8 cellular contexts compared by ENCODE assay signal in the genomic region with DNA sequence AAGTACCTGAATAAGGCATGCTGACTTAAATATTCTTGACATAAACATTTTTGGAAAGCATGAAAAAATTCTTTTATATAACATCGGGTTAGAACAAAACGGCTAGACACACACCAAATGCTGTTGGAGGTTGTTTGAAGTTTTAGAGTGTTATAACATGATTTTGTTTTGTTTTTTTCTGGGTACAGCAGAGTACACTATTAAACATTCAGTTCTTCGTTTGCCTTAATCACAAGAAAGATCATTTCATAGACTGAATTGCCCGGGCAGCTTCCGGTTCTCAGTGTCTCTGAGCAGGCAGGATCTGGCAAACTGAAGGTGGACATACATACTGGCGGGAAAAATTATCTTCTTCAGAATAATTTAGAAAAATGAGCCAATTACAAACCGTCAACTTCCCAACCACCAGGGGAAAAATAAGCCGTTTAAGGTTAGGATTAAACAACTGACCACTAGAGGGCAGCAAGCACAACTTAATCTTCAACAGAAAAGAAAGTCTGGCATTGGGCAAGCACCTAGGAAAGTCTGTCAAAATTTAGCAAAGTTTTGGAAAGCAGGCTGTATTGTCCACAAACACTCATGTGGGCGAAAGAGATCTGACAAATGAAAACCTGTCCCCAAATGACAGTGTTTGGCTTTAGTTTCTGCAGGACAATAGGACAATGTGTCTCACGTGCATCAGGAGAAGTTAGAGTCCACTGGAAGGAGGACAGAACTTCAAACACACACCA. TPM values are rescaled to one million over a fixed set of nuclear protein-coding genes. Genes with fewer than 3 reads are reported as not detected.
DNase-seq lines count a peak whose midpoint lies in the region; ATAC-seq and TF ChIP-seq lines count a peak whose summit lies in the region.

No MANE protein-coding gene starts in this region.

- no peaks in the 10 kb centered on the region for H3K27me3 ChIP-seq in BJ (ENCODE audit: control insufficient read depth, insufficient read depth, low read length)
- H3K27me3 ChIP-seq in neutrophil, result no peaks in the 10 kb centered on the region

- POLR2A ChIA-PET in BJ (lab: Charles Lee), result no interaction called here

- H3K27ac ChIP-seq in neutrophil, result peak overlapping the region; percentile 88

- H3K36me3 ChIP-seq in BJ (ENCODE audit: control insufficient read depth, insufficient read depth, low read length) (peaks cover 34% of the 10 kb centered on the region), neutrophil (peaks cover 83% of the 10 kb centered on the region)

- no peak for ATAC-seq in HG03025 (IDR thresholded peaks at IDR 0.05; ENCODE audit: low FRiP score, unreplicated experiment)

- DNase-seq in BJ (ENCODE audit: low read depth), result peak; percentile 48
- DNase-seq in GM19238 (ENCODE audit: insufficient read length, low spot score), result peak; percentile 48
- DNase-seq in Kasumi-1 (lab: John Stamatoyannopoulos, UW), result peak; percentile 90 to 95
- peak; percentile 94 for DNase-seq in OCI-M1 (lab: John Stamatoyannopoulos, UW)
- peak; percentile 17 for DNase-seq in activated T-helper 9 cell treated with anti-CD3 and anti-CD28 coated beads, Interleukin-2, amount 50 U/mL, for 16 hours (ENCODE audit: low read depth)
- peak; percentile 71 to 91 for DNase-seq in foreskin fibroblast

- peaks cover 60% of the 10 kb centered on the region in 2 experiments for H3K4me1 ChIP-seq in neutrophil (ENCODE audit: control insufficient read depth in 1 of 2, insufficient read depth in 1 of 2, low read depth in 1 of 2, low read length in 1 of 2)

- H3K4me3 ChIP-seq in BJ (ENCODE audit: low read depth, low read length), result 0 out of 2 replicates have a peak overlapping the region, but pooled peaks have one; percentile 15
- peak overlapping the region; percentile 30 to 32 for H3K4me3 ChIP-seq in foreskin fibroblast (ENCODE audit: low read depth in 1 of 2, low read length in 2 of 2)
- peak overlapping the region; percentile 58 to 60 for H3K4me3 ChIP-seq in neutrophil (ENCODE audit: low read depth in 1 of 2, low read length in 1 of 2)

- TF ChIP-seq CTCF in BJ (IDR thresholded peaks at IDR 0.05; ENCODE audit: insufficient read depth, low read depth, low read length) (peak; percentile 72), foreskin fibroblast (IDR thresholded peaks at IDR 0.05; ENCODE audit: low read depth, low read length) (peak; percentile 61), neutrophil (IDR thresholded peaks at IDR 0.05) (peak; percentile 84)

- CTCF ChIA-PET in BJ (lab: Yijun Ruan, JAX), result interaction anchor here (0.6 to 4.8 kb wide), 15 partner anchors 9 to 361 kb away, joined by 3 to 24 read pairs (median 5); no protein-coding TSS in a partner anchor

- H3K9me3 ChIP-seq in neutrophil, result no peaks in the 10 kb centered on the region

RNA-seq across cellular contexts. Expression of a gene that starts 15.0 kb away (rescaled TPM):
- polyA plus RNA-seq in BJ (2011; rRNA removed), result 9.4 and 13.6 TPM in 2 replicates
- 24.9 and 34.5 TPM in 2 replicates for polyA minus RNA-seq in BJ (2011; rRNA and poly(A)+ RNA removed)

Comparison
In these comparisons a context has a peak if more than half of its experiments do, and no peak if none do; other contexts are left out.
1. DNase-seq: peak in every context shown above with its lines; median percentile 94 in OCI-M1; 92 in Kasumi-1; 81 in foreskin fibroblast; 48 in BJ; 48 in GM19238; 17 in activated T-helper 9 cell treated with anti-CD3 and anti-CD28 coated beads, Interleukin-2, amount 50 U/mL, for 16 hours.